In the genomic region with DNA sequence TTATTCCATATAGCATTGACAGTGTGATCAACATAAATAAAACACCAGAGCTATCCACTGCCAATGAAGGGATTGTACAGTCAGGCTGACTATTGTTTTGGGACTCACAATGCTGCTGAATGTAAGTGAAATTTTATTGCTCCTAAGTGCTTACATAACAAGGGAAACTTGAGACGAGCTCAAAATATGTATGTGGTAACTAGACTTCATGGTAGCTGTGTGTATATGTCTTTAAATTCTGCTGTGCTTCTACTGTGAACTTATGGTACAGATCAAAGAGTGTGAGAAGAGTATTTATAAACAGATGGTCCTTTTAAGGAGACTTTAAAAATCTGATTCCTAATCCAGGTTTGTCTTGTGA, we compare ENCODE assay signal across 15 cellular contexts. TPM values are rescaled to one million over a fixed set of nuclear protein-coding genes. Genes with fewer than 3 reads are reported as not detected.
DNase-seq lines count a peak whose midpoint lies in the region; ATAC-seq, FAIRE-seq and TF ChIP-seq lines count a peak whose summit lies in the region.
"Had no signal": no experiment of that assay in that cellular context is flagged by ENCODE, and none has a peak within 500 bp of the region (broad histone marks: within the 10 kb centered on the region; RNA-seq: fewer than 3 reads in every experiment).

No MANE protein-coding gene starts in this region.

- no peak for ATAC-seq in GM21515 (IDR thresholded peaks at IDR 0.05; ENCODE audit: unreplicated experiment)
- ATAC-seq in GM18502 (IDR thresholded peaks at IDR 0.05; ENCODE audit: poor library complexity, unreplicated experiment) = no peak
- ATAC-seq: activated T-helper 17 cell treated with anti-CD3 and anti-CD28 coated beads, Interleukin-2, amount 50 U/mL, for 72 hours; stimulated activated effector memory CD8-positive, alpha-beta T cell treated with anti-CD3 and anti-CD28 coated beads, Interleukin-12 subunit alpha, Interleukin-12 subunit beta, amount 100 ng/mL, for 72 hours had no signal

- no peak for TF ChIP-seq EP300 in ovary (IDR thresholded peaks at IDR 0.05)

- peak overlapping the region; percentile 45 for H3K27ac ChIP-seq in A673 (ENCODE audit: low read depth, low read length, poor library complexity, severe bottlenecking)
- peak overlapping the region in 1 of 2 donors; percentile 90 for H3K27ac ChIP-seq in ovary
- H3K27ac ChIP-seq: HL-60 had no signal

- no peak for FAIRE-seq in bronchial epithelial cell (lab: Jason Lieb, UNC)

- no peaks in the 10 kb centered on the region for H3K9me3 ChIP-seq in A673 (ENCODE audit: low read depth, low read length, poor library complexity, severe bottlenecking)
- no peaks in the 10 kb centered on the region for H3K9me3 ChIP-seq in ovary
- H3K9me3 ChIP-seq: MG63 had no signal

- H3K27me3 ChIP-seq in A673 (replicated peaks; ENCODE audit: insufficient read depth, low read depth, low read length, poor library complexity) = no peaks in the 10 kb centered on the region
- H3K27me3 ChIP-seq in bronchial epithelial cell (ENCODE audit: control insufficient read depth, insufficient read depth, low read length) = no peaks in the 10 kb centered on the region
- no peaks in the 10 kb centered on the region for H3K27me3 ChIP-seq in ovary

- POLR2A ChIA-PET in A673 (lab: Charles Lee; ENCODE audit: low non-redundant PET) = no interaction called here

- no peak for TF ChIP-seq CTCF in A673 (conservative IDR thresholded peaks at IDR 0.05; ENCODE audit: low read depth, low read length)
- no peak for TF ChIP-seq CTCF in bronchial epithelial cell (IDR thresholded peaks at IDR 0.05; ENCODE audit: insufficient read depth, low read length, severe bottlenecking)
- TF ChIP-seq CTCF in ovary (IDR thresholded peaks at IDR 0.05) = no peak

- intact Hi-C loops in A673 (cut with micrococcal nuclease; ENCODE audit: unreplicated experiment) = loop anchor here (2.0 to 10.0 kb wide), 3 partner anchors 70 to 1468 kb away; no protein-coding TSS in a partner anchor
- intact Hi-C loops in ovary (cut with DNase I) = no loop called here

- H3K4me1 ChIP-seq in A673 (ENCODE audit: insufficient read depth, low read length, poor library complexity, severe bottlenecking) = peaks cover 39% of the 10 kb centered on the region
- H3K4me1 ChIP-seq in ovary (ENCODE audit: insufficient read depth) = peaks cover 2% of the 10 kb centered on the region

- 8 to 18% (median 10%) methylated on average over 1 of the region's 1 CpG for WGBS in ovary, 3 donors

- no peak for TF ChIP-seq POLR2A in ovary (IDR thresholded peaks at IDR 0.05)
- TF ChIP-seq POLR2A in erythroblast (IDR thresholded peaks at IDR 0.05; ENCODE audit: low read length) = no peak

- CTCF ChIA-PET in A673 (lab: Charles Lee) = no interaction called here

- peak; percentile 61 for DNase-seq in A673 (ENCODE audit: low spot score)
- peak; percentile 65 for DNase-seq in NCI-H1105 treated with DMSO at 0.1 percent for 48 hours (lab: John Stamatoyannopoulos, UW)
- DNase-seq in bronchial epithelial cell (ENCODE audit: low read depth) = peak; percentile 13
- peak; percentile 24 to 66 for DNase-seq in lung microvascular endothelial cell (ENCODE audit: low read depth in 2 of 2)
- DNase-seq in ovary = no peak
- DNase-seq in erythroblast (lab: John Stamatoyannopoulos, UW) = no peak
- DNase-seq: activated CD4-positive, alpha-beta T cell treated with anti-CD3 and anti-CD28 coated beads, Interleukin-2, amount 10 ng/mL, durations not matched to agents 7 days and 5 days; NCI-H82 had no signal

- H3K36me3 ChIP-seq in A673 (ENCODE audit: insufficient read depth, low read length, poor library complexity, severe bottlenecking) (peaks cover 6% of the 10 kb centered on the region), bronchial epithelial cell (ENCODE audit: control insufficient read depth, insufficient read depth, low read length) (peaks cover 2% of the 10 kb centered on the region), ovary (no peaks in the 10 kb centered on the region)
- H3K36me3 ChIP-seq: MG63 had no signal

- H3K4me3 ChIP-seq in A673 (ENCODE audit: low read depth, low read length, poor library complexity, severe bottlenecking) (peak overlapping the region; percentile 77), bronchial epithelial cell (ENCODE audit: low read depth, low read length) (no peak overlapping the region), ovary (no peak overlapping the region)

- BruUV-seq in A673 (replicated peaks; lab: Mats Ljungman, UMichigan) = no TSS peak

RNA-seq across cellular contexts. Expression of a gene that starts 6.9 kb away (rescaled TPM):
- 107 and 128 TPM in 2 replicates for total RNA-seq in A673 (2021)
- total RNA-seq in bronchial epithelial cell = 7.1 and 14.8 TPM in 2 replicates
- 86.5 and 139 TPM in 2 replicates for total RNA-seq in lung microvascular endothelial cell
- total RNA-seq in ovary = 100 to 1,000 TPM in 1 of 7 donors, 10 to 100 TPM in 6; 27.0 to 166 (median 55.5) TPM
- 10 to 100 TPM; 36.6 to 80.5 TPM for polyA plus RNA-seq in ovary
- total RNA-seq: activated CD4-positive, alpha-beta T cell treated with anti-CD3 and anti-CD28 coated beads, Interleukin-2, amount 10 ng/mL, durations not matched to agents 7 days and 5 days; activated T-helper 17 cell treated with anti-CD3 and anti-CD28 coated beads, Interleukin-2, amount 50 U/mL, for 72 hours; G401 had no signal

Comparison
In these comparisons a context has a peak if more than half of its experiments do, and no peak if none do; other contexts are left out.
1. DNase-seq: peak in A673 (single experiment), NCI-H1105 treated with DMSO at 0.1 percent for 48 hours (single experiment), bronchial epithelial cell (single experiment) and lung microvascular endothelial cell (2 of 2); none in ovary (0 of 5) and erythroblast (0 of 2).